Comparison of ENCODE assay signal across 24 cellular contexts in genomic region chr14:64391986-64392385, GRCh38. TPM values are rescaled to one million over a fixed set of nuclear protein-coding genes. Genes with fewer than 3 reads are reported as not detected.
DNase-seq lines count a peak whose midpoint lies in the region; ATAC-seq, FAIRE-seq and TF ChIP-seq lines count a peak whose summit lies in the region.
"Had no signal": no experiment of that assay in that cellular context is flagged by ENCODE, and none has a peak within 500 bp of the region (broad histone marks: within the 10 kb centered on the region; RNA-seq: fewer than 3 reads in every experiment).

No MANE protein-coding gene starts in this region.

- no peak overlapping the region for H4K8ac ChIP-seq in H1 (ENCODE audit: extremely low read depth, insufficient read depth, low read length)

- CTCF ChIA-PET in H1 (lab: Charles Lee; ENCODE audit: partially characterized antibody), result interaction anchor here (0.8 to 3.7 kb wide), 15 partner anchors 10 to 119 kb away, joined by 3 to 16 read pairs (median 3); no protein-coding TSS in a partner anchor

- H2BK12ac ChIP-seq in H1 (ENCODE audit: low read depth, low read length), result peak overlapping the region; percentile 98

- H2BK5ac ChIP-seq in H1 (ENCODE audit: low read depth, low read length), result peak overlapping the region; percentile 95

- DNase-seq in GM23338 (ENCODE audit: low spot score) (peak; percentile 38), H1 (ENCODE audit: low read depth in 1 of 2, low spot score in 2 of 2) (no peak), neural progenitor cell (ENCODE audit: low spot score) (no peak), NCI-H2196 treated with DMSO at 0.1 percent for 48 hours (lab: John Stamatoyannopoulos, UW; ENCODE audit: unreplicated experiment) (no peak), T-helper 9 cell (no peak), NCI-H1930 (lab: John Stamatoyannopoulos, UW) (no peak)
- DNase-seq: activated CD4-positive, alpha-beta T cell treated with anti-CD3 and anti-CD28 coated beads, Interleukin-2, amount 50 U/mL, for 48 hours; activated gamma-delta T cell treated with Interleukin-2 at 50 U/mL for 16 hours; CD8-positive, alpha-beta T cell; dermis blood vessel endothelial cell; DMS53; foreskin fibroblast; HCEC 1CT; hypothalamus; left colon; NCI-H1436 treated with DMSO at 0.1 percent for 48 hours; NCI-H2171 treated with DMSO at 0.1 percent for 48 hours; NCI-H69; OCI-M1; SHP77; tibial artery had no signal

- H2BK120ac ChIP-seq in H1 (replicated peaks; ENCODE audit: low read depth, low read length), result peak overlapping the region; percentile 39

- TF ChIP-seq EP300 in H1 (IDR thresholded peaks at IDR 0.05; ENCODE audit: borderline replicate concordance in 1 of 2, low read depth in 2 of 2, low read length in 2 of 2), result no peak

- FAIRE-seq in H1 (lab: Jason Lieb, UNC), result no peak

- H4K20me1 ChIP-seq in GM23338 (replicated peaks; ENCODE audit: insufficient read depth) (peaks cover 26% of the 10 kb centered on the region; the same call in 1 of the 2 replicates), OCI-LY1 (ENCODE audit: insufficient read depth, low read length) (no peaks in the 10 kb centered on the region), H1 (replicated peaks in 1 of 2; ENCODE audit: control insufficient read depth in 1 of 2, insufficient read depth in 2 of 2, low read length in 2 of 2) (peaks cover 8 to 18% of the 10 kb centered on the region in 2 experiments), neural progenitor cell (ENCODE audit: low read depth) (peaks cover 9% of the 10 kb centered on the region)

- no peak for TF ChIP-seq CTCF in GM23338 (conservative IDR thresholded peaks at IDR 0.05; ENCODE audit: low read depth in 2 of 2)
- TF ChIP-seq CTCF in OCI-LY1 (IDR thresholded peaks at IDR 0.05; ENCODE audit: low read length), result no peak
- no peak for TF ChIP-seq CTCF in H1 (IDR thresholded peaks at IDR 0.05; ENCODE audit: control extremely low read depth in 1 of 3, insufficient read depth in 1 of 3, low read depth in 1 of 3, low read length in 3 of 3)
- TF ChIP-seq CTCF in neural progenitor cell (IDR thresholded peaks at IDR 0.05), result no peak

- no peak overlapping the region for H3K23ac ChIP-seq in H1 (ENCODE audit: insufficient read length)

- peak overlapping the region; percentile 84; the same call in 1 of the 2 replicates for H2BK20ac ChIP-seq in H1 (ENCODE audit: low read length)

- peaks cover 12% of the 10 kb centered on the region; the same call in 1 of the 2 replicates for H3F3A ChIP-seq in GM23338 (replicated peaks; ENCODE audit: low read depth)
- H3F3A ChIP-seq in OCI-LY1 (ENCODE audit: insufficient read depth, low read length), result no peaks in the 10 kb centered on the region
- H3F3A ChIP-seq in neural progenitor cell (ENCODE audit: low read depth), result peaks cover 32% of the 10 kb centered on the region

- POLR2A ChIA-PET in H1 (lab: Charles Lee; ENCODE audit: partially characterized antibody), result interaction anchor here (0.7 to 4.7 kb wide), 15 partner anchors 9 to 113 kb away, joined by 3 to 30 read pairs (median 5); partner anchors contain the start of gene ZBTB1

- no peak for TF ChIP-seq POLR2A in H1 (IDR thresholded peaks at IDR 0.05; ENCODE audit: control extremely low read depth in 1 of 2, low read depth in 2 of 2, low read length in 2 of 2)

- H3K4me3 ChIP-seq in GM23338, result peak overlapping the region; percentile 39
- H3K4me3 ChIP-seq in OCI-LY1 (ENCODE audit: low read depth, low read length, poor library complexity, severe bottlenecking), result no peak overlapping the region
- peak overlapping the region; percentile 2 to 52 (median 18); a peak in 7 of 8 replicates for H3K4me3 ChIP-seq in H1 (ENCODE audit: extremely low read depth in 1 of 4, insufficient read depth in 2 of 4, low read depth in 3 of 4, low read length in 4 of 4)
- no peak overlapping the region for H3K4me3 ChIP-seq in neural progenitor cell
- H3K4me3 ChIP-seq: tibial artery had no signal

- H3K4me2 ChIP-seq in GM23338, result peak overlapping the region; percentile 66
- peak overlapping the region; percentile 28; the same call in 1 of the 2 replicates for H3K4me2 ChIP-seq in OCI-LY1 (ENCODE audit: low read length)
- peak overlapping the region; percentile 72 to 95 for H3K4me2 ChIP-seq in H1 (ENCODE audit: insufficient read depth in 1 of 2, low read depth in 2 of 2, low read length in 2 of 2)
- H3K4me2 ChIP-seq in neural progenitor cell, result peak overlapping the region; percentile 23

- peak overlapping the region; percentile 22 for H3K4ac ChIP-seq in H1 (replicated peaks; ENCODE audit: insufficient read length, low read depth, low read length)

- peak overlapping the region; percentile 14 for H4K5ac ChIP-seq in H1 (ENCODE audit: insufficient read length, low read depth, low read length)

- no peak for TF ChIP-seq RAD21 in H1 (IDR thresholded peaks at IDR 0.05 in 1 of 2, conservative IDR thresholded peaks at IDR 0.05 in 1 of 2; ENCODE audit: low read depth in 2 of 2, low read length in 2 of 2)

- H3K9ac ChIP-seq in OCI-LY1 (ENCODE audit: low read length), result no peak overlapping the region
- H3K9ac ChIP-seq in H1 (replicated peaks in 1 of 4; ENCODE audit: extremely low read depth in 1 of 4, low read depth in 3 of 4, low read length in 3 of 4), result peak overlapping the region in 3 of 4 experiments; percentile 20 to 34 (median 22); a peak in 4 of 7 replicates
- H3K9ac ChIP-seq in neural progenitor cell, result no peak overlapping the region

- H3K4me1 ChIP-seq in GM23338 (ENCODE audit: insufficient read depth), result peaks cover 24% of the 10 kb centered on the region
- peaks cover 39% of the 10 kb centered on the region for H3K4me1 ChIP-seq in OCI-LY1 (ENCODE audit: insufficient read depth, low read length, severe bottlenecking)
- H3K4me1 ChIP-seq in H1 (replicated peaks in 1 of 4; ENCODE audit: control insufficient read depth in 3 of 4, insufficient read depth in 4 of 4, low read length in 3 of 4), result peaks cover 8 to 25% (median 17%) of the 10 kb centered on the region in 4 experiments
- peaks cover 15% of the 10 kb centered on the region for H3K4me1 ChIP-seq in neural progenitor cell

- peak overlapping the region; percentile 62 for H4K91ac ChIP-seq in H1 (replicated peaks; ENCODE audit: insufficient read length, low read length)

- H3K36me3 ChIP-seq in GM23338 (ENCODE audit: insufficient read depth) (no peaks in the 10 kb centered on the region), OCI-LY1 (ENCODE audit: insufficient read depth, low read length) (peaks cover 39% of the 10 kb centered on the region), H1 (ENCODE audit: control insufficient read depth in 2 of 4, insufficient read depth in 4 of 4, low read length in 3 of 4) (peaks cover 0 to 6% (median 1%) of the 10 kb centered on the region in 4 experiments; a peak in 3 of 8 replicates), neural progenitor cell (no peaks in the 10 kb centered on the region)

- H2AFZ ChIP-seq in GM23338 (no peak overlapping the region), OCI-LY1 (ENCODE audit: low read length) (no peak overlapping the region), H1 (ENCODE audit: low read length) (no peak overlapping the region), neural progenitor cell (replicated peaks) (no peak overlapping the region)

- H3K14ac ChIP-seq in H1 (ENCODE audit: insufficient read length), result no peak overlapping the region

- peak overlapping the region; percentile 55 for H2AK5ac ChIP-seq in H1 (ENCODE audit: low read depth, low read length)

- H3K79me2 ChIP-seq in GM23338 (replicated peaks; ENCODE audit: insufficient read depth), result peaks cover 78% of the 10 kb centered on the region
- H3K79me2 ChIP-seq in OCI-LY1 (ENCODE audit: insufficient read depth, low read length), result peaks cover 66% of the 10 kb centered on the region
- H3K79me2 ChIP-seq in H1 (ENCODE audit: control insufficient read depth in 1 of 2, insufficient read depth in 2 of 2, low read length in 2 of 2), result peaks cover 34 to 75% of the 10 kb centered on the region in 2 experiments
- H3K79me2 ChIP-seq in neural progenitor cell (ENCODE audit: low read depth), result peaks cover 85% of the 10 kb centered on the region

- H3K27ac ChIP-seq in GM23338 (ENCODE audit: low read depth), result peak overlapping the region; percentile 99
- no peak overlapping the region for H3K27ac ChIP-seq in OCI-LY1 (ENCODE audit: low read depth, low read length, poor library complexity, severe bottlenecking)
- H3K27ac ChIP-seq in H1 (ENCODE audit: low read depth, low read length), result peak overlapping the region; percentile 77
- no peak overlapping the region for H3K27ac ChIP-seq in neural progenitor cell
- H3K27ac ChIP-seq: tibial artery had no signal

- no peaks in the 10 kb centered on the region for H3K27me3 ChIP-seq in GM23338 (ENCODE audit: insufficient read depth)
- H3K27me3 ChIP-seq in OCI-LY1 (ENCODE audit: insufficient read depth, low read length), result no peaks in the 10 kb centered on the region
- H3K27me3 ChIP-seq in H1 (replicated peaks in 1 of 4; ENCODE audit: control insufficient read depth in 3 of 4, extremely low read depth in 1 of 4, insufficient read depth in 3 of 4, low read length in 3 of 4), result no peaks in the 10 kb centered on the region
- H3K27me3 ChIP-seq in neural progenitor cell, result no peaks in the 10 kb centered on the region
- H3K27me3 ChIP-seq: tibial artery had no signal

- H3K23me2 ChIP-seq in H1 (ENCODE audit: low read depth, low read length), result peaks cover 15% of the 10 kb centered on the region

- H3K9me2 ChIP-seq in GM23338 (ENCODE audit: insufficient read depth) (peaks cover 4% of the 10 kb centered on the region; the same call in 1 of the 2 replicates), OCI-LY1 (ENCODE audit: low read depth, low read length) (no peaks in the 10 kb centered on the region)

- no peak overlapping the region for H2BK15ac ChIP-seq in H1 (ENCODE audit: low read length)

- peaks cover 13% of the 10 kb centered on the region for H3K79me1 ChIP-seq in H1 (ENCODE audit: low read depth, low read length)

- H3K27ac Mint-ChIP-seq in GM23338 (peak overlapping the region; percentile 95), neural progenitor cell (no peak overlapping the region)
- H3K27ac Mint-ChIP-seq: CD8-positive, alpha-beta T cell; nephron; stimulated activated effector memory CD8-positive, alpha-beta T cell treated with anti-CD3 and anti-CD28 coated beads, Interleukin-12 subunit alpha, Interleukin-12 subunit beta, amount 100 ng/mL, for 72 hours had no signal

- H3K18ac ChIP-seq in H1 (ENCODE audit: extremely low read depth, low read length), result peak overlapping the region; percentile 2

- H3K4me1 Mint-ChIP-seq in GM23338 (peaks cover 60% of the 10 kb centered on the region), neural progenitor cell (peaks cover 20% of the 10 kb centered on the region)

- H3K56ac ChIP-seq in H1 (replicated peaks; ENCODE audit: insufficient read length, low read depth, low read length), result no peak overlapping the region

- ATAC-seq in GM23338, result no peak
- ATAC-seq: CD8-positive, alpha-beta T cell; left colon; stimulated activated effector memory CD8-positive, alpha-beta T cell treated with anti-CD3 and anti-CD28 coated beads, Interleukin-12 subunit alpha, Interleukin-12 subunit beta, amount 100 ng/mL, for 72 hours had no signal

- H3K9me3 ChIP-seq in OCI-LY1 (ENCODE audit: low read length), result no peaks in the 10 kb centered on the region
- H3K9me3 ChIP-seq in H1 (ENCODE audit: insufficient read depth in 2 of 2, low read depth in 1 of 2, low read length in 1 of 2), result no peaks in the 10 kb centered on the region
- no peaks in the 10 kb centered on the region for H3K9me3 ChIP-seq in neural progenitor cell (ENCODE audit: low read depth)
- H3K9me3 ChIP-seq: tibial artery had no signal

- peaks cover 11% of the 10 kb centered on the region for H3K27me3 Mint-ChIP-seq in GM23338 (ENCODE audit: insufficient read depth, low read depth, poor library complexity)
- no peaks in the 10 kb centered on the region for H3K27me3 Mint-ChIP-seq in neural progenitor cell (ENCODE audit: insufficient read depth, low read depth)

- peaks cover 66% of the 10 kb centered on the region for H3K36me3 Mint-ChIP-seq in GM23338 (ENCODE audit: low read depth)
- H3K36me3 Mint-ChIP-seq in neural progenitor cell, result peaks cover 28% of the 10 kb centered on the region

- WGBS in H1 (ENCODE audit: extremely low coverage in 1 of 2, insufficient coverage in 1 of 2, insufficient read length in 1 of 2, insufficient replicate concordance in 2 of 2, low coverage in 1 of 2, low lambda C conversion rate in 2 of 2, missing lambda C conversion rate in 1 of 2), 2 experiments, result 27% methylated on average over 2 of the region's 2 CpGs; no CpG with 5 or more reads in 1 of the 2 experiments

- H3K9me3 Mint-ChIP-seq in GM23338 (peaks cover 3% of the 10 kb centered on the region; the same call in 2 of the 3 replicates), neural progenitor cell (no peaks in the 10 kb centered on the region)
- H3K9me3 Mint-ChIP-seq: CD8-positive, alpha-beta T cell; nephron; stimulated activated effector memory CD8-positive, alpha-beta T cell treated with anti-CD3 and anti-CD28 coated beads, Interleukin-12 subunit alpha, Interleukin-12 subunit beta, amount 100 ng/mL, for 72 hours had no signal

- H3K4me3 Mint-ChIP-seq in GM23338 (peak overlapping the region; percentile 63), neural progenitor cell (no peak overlapping the region)
- H3K4me3 Mint-ChIP-seq: CD8-positive, alpha-beta T cell; stimulated activated effector memory CD8-positive, alpha-beta T cell treated with anti-CD3 and anti-CD28 coated beads, Interleukin-12 subunit alpha, Interleukin-12 subunit beta, amount 100 ng/mL, for 72 hours had no signal

RNA-seq across cellular contexts. Expression of gene MTHFD1, which starts 3.8 kb away (rescaled TPM):
- total RNA-seq in GM23338 (2014; rRNA removed; shearing (Covaris generic)), result 219 and 252 TPM in 2 replicates
- polyA plus RNA-seq in GM23338 (2016; fragmentation: Nextera tagmentation; extraction: Ambion mirVana) (237 and 262 TPM in 2 replicates), H1 (2011; rRNA removed) (79.1 and 79.7 TPM in 2 replicates)
- total RNA-seq in H1 (2021; fragmentation: NEBNext Ultra II Directional; extraction: Animal tissue kit (Norgen Biotek cat#: 25700)), result 302 and 332 TPM in 2 replicates
- 102 TPM for polyA plus RNA-seq in H1 (2011; cell fraction: cytosol; rRNA removed)
- 171 TPM for polyA plus RNA-seq in H1 (2011; cell fraction: nucleus; rRNA removed)
- polyA plus RNA-seq in H1 (2012, experiment 1 of 2), result 249 to 322 TPM (median 270 TPM) in 4 replicates
- polyA plus RNA-seq in H1 (2012, experiment 2 of 2), result 36.5 TPM
- 246 TPM for polyA plus RNA-seq in H1 (2013, experiment 1 of 2)
- 235 TPM for polyA plus RNA-seq in H1 (2013, experiment 2 of 2)
- polyA minus RNA-seq in H1 (2011; rRNA and poly(A)+ RNA removed), result 186 and 204 TPM in 2 replicates
- 193 TPM for polyA minus RNA-seq in H1 (2011; cell fraction: cytosol; rRNA and poly(A)+ RNA removed)
- polyA minus RNA-seq in H1 (2011; cell fraction: nucleus; rRNA and poly(A)+ RNA removed), result 174 TPM
- 49.3 and 54.5 TPM in 2 replicates for total RNA-seq in neural progenitor cell (ENCODE audit: low replicate concordance)

Comparison
In these comparisons a context has a peak if more than half of its experiments do, and no peak if none do; other contexts are left out.
1. H3K27ac ChIP-seq: peak in GM23338 (single experiment) and H1 (single experiment); none in OCI-LY1 (single experiment) and neural progenitor cell (single experiment).
2. H3K4me2 ChIP-seq: peak in every context shown above with its lines; median percentile 84 in H1; 66 in GM23338; 28 in OCI-LY1; 23 in neural progenitor cell.
3. H3K4me3 ChIP-seq: peak in GM23338 (single experiment) and H1 (4 of 4); none in OCI-LY1 (single experiment) and neural progenitor cell (single experiment).
4. H3K9ac ChIP-seq: peak in H1 (3 of 4); none in OCI-LY1 (single experiment) and neural progenitor cell (single experiment).